ENCODE assay signal across 3 cellular contexts in genomic region chr9:26658476-26658875, GRCh38.
"Had no signal": no experiment of that assay in that cellular context is flagged by ENCODE, and none has a peak within 500 bp of the region (broad histone marks: within the 10 kb centered on the region; RNA-seq: fewer than 3 reads in every experiment).

No MANE protein-coding gene starts in this region.

- ATAC-seq: GM12878 had no signal

- H3K4me3 ChIP-seq: GM12878 had no signal

- DNase-seq: GDM1, GF-D8 had no signal
